Comparison of ENCODE assay signal across 20 cellular contexts in the genomic region with DNA sequence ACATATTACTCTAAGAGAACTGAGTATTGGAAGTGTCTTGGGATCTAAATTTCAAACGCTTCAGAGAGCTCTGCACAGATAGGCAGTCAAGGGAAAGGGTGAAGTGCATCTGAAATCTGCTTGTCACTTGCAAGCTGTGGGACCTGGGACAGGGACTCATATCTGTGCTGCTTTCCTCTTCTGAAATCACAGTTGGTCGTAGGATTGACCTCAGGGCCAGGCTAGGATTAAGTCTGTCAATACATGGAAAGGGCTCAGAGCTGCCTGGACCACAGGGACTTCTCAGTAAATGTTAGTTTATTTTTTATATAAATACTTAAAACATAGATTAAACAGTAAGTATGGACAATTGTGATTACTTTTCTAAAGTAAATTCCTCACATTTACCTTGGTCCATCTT.
DNase-seq lines count a peak whose midpoint lies in the region; ATAC-seq and TF ChIP-seq lines count a peak whose summit lies in the region.
"Had no signal": no experiment of that assay in that cellular context is flagged by ENCODE, and none has a peak within 500 bp of the region (broad histone marks: within the 10 kb centered on the region; RNA-seq: fewer than 3 reads in every experiment).

No MANE protein-coding gene starts in this region.

- no peaks in the 10 kb centered on the region for H3K36me3 Mint-ChIP-seq in Caco-2 (ENCODE audit: insufficient read depth, unreplicated experiment)
- no peaks in the 10 kb centered on the region for H3K36me3 Mint-ChIP-seq in activated naive CD8-positive, alpha-beta T cell treated with anti-CD3 and anti-CD28 coated beads, Interleukin-2, amount 50 U/mL, for 24 hours (ENCODE audit: low read depth)
- H3K36me3 Mint-ChIP-seq: CD14-positive monocyte had no signal

- DNase-seq in Caco-2 (peak; percentile 57 to 59), HuH-7.5 (ENCODE audit: low spot score) (peak; percentile 49), left lobe of liver (ENCODE audit: low spot score) (no peak), neuronal stem cell (ENCODE audit: low spot score) (no peak), Kasumi-1 (lab: John Stamatoyannopoulos, UW) (no peak)
- DNase-seq in activated naive CD8-positive, alpha-beta T cell treated with anti-CD3 and anti-CD28 coated beads, Interleukin-2, amount 50 U/mL, for 24 hours = no peak
- DNase-seq: 8988T; Calu3; CD4-positive, alpha-beta memory T cell; DMS 273 treated with DMSO at 0.1 percent for 48 hours; DMS53; DND-41; EL; HCEC 1CT had no signal

- H3K4me1 Mint-ChIP-seq in Caco-2 (ENCODE audit: low read depth, unreplicated experiment) = peaks cover 23% of the 10 kb centered on the region
- H3K4me1 Mint-ChIP-seq in activated naive CD8-positive, alpha-beta T cell treated with anti-CD3 and anti-CD28 coated beads, Interleukin-2, amount 50 U/mL, for 24 hours = peaks cover 25% of the 10 kb centered on the region

- H3K27ac ChIP-seq in neuronal stem cell (replicated peaks; ENCODE audit: low read length) = peak overlapping the region; percentile 59
- H3K27ac ChIP-seq: BLaER1, HL-60 had no signal

- H3K4me3 ChIP-seq in Caco-2 (ENCODE audit: low read depth, low read length) (no peak overlapping the region), neuronal stem cell (ENCODE audit: low read length in 2 of 2) (no peak overlapping the region)
- H3K4me3 ChIP-seq: BLaER1, GM12878, GM23338 had no signal

- H3K27me3 ChIP-seq in Caco-2 (replicated peaks; ENCODE audit: control insufficient read depth, insufficient read depth, low read length) (no peaks in the 10 kb centered on the region), neuronal stem cell (ENCODE audit: control insufficient read depth in 3 of 3, insufficient read depth in 3 of 3, low read depth in 1 of 3, low read length in 3 of 3) (no peaks in the 10 kb centered on the region)
- H3K27me3 ChIP-seq: BLaER1 had no signal

- H3K36me3 ChIP-seq in Caco-2 (ENCODE audit: control insufficient read depth, insufficient read depth, low read length) = no peaks in the 10 kb centered on the region
- H3K36me3 ChIP-seq in neuronal stem cell (replicated peaks in 1 of 2; ENCODE audit: control insufficient read depth in 2 of 2, insufficient read depth in 2 of 2, low read length in 2 of 2) = no peaks in the 10 kb centered on the region
- H3K36me3 ChIP-seq: BLaER1 had no signal

- no peaks in the 10 kb centered on the region for H3K27me3 Mint-ChIP-seq in Caco-2 (ENCODE audit: insufficient read depth, unreplicated experiment)
- peaks cover 2% of the 10 kb centered on the region for H3K27me3 Mint-ChIP-seq in activated naive CD8-positive, alpha-beta T cell treated with anti-CD3 and anti-CD28 coated beads, Interleukin-2, amount 50 U/mL, for 24 hours
- H3K27me3 Mint-ChIP-seq: CD4-positive, alpha-beta memory T cell had no signal

- no peak overlapping the region for H3K4me3 Mint-ChIP-seq in Caco-2 (ENCODE audit: unreplicated experiment)
- H3K4me3 Mint-ChIP-seq in activated naive CD8-positive, alpha-beta T cell treated with anti-CD3 and anti-CD28 coated beads, Interleukin-2, amount 50 U/mL, for 24 hours = no peak overlapping the region
- H3K4me3 Mint-ChIP-seq: CD14-positive monocyte; CD4-positive, alpha-beta memory T cell; GM23338 had no signal

- H2BK5ac ChIP-seq in neuronal stem cell (ENCODE audit: low read length) = no peak overlapping the region

- intact Hi-C loops in Caco-2 (cut with micrococcal nuclease; ENCODE audit: unreplicated experiment) = loop anchor here (2.0 kb wide), 1 partner anchor 30 kb away; no protein-coding TSS in a partner anchor

- no TSS peak for BruUV-seq in Caco-2 (replicated peaks; lab: Mats Ljungman, UMichigan)

- CTCF ChIA-PET in Caco-2 (lab: Charles Lee) = interaction anchor here (0.6 to 1.1 kb wide), 4 partner anchors 19 to 1183 kb away, joined by 3 to 4 read pairs (median 3); no protein-coding TSS in a partner anchor

- no peaks in the 10 kb centered on the region for H3K9me3 ChIP-seq in Caco-2
- peaks cover 2 to 3% of the 10 kb centered on the region in 2 donors for H3K9me3 ChIP-seq in neuronal stem cell (replicated peaks in 1 of 2; ENCODE audit: control insufficient read depth in 2 of 2, insufficient read depth in 1 of 2, low read depth in 1 of 2, low read length in 2 of 2)
- H3K9me3 ChIP-seq: BLaER1 had no signal

- H3K4ac ChIP-seq in neuronal stem cell (ENCODE audit: low read length) = no peak overlapping the region

- no peak overlapping the region for H2BK15ac ChIP-seq in neuronal stem cell (ENCODE audit: low read length)

- ATAC-seq in left lobe of liver (peak; percentile 64), HG03442 (IDR thresholded peaks at IDR 0.05; ENCODE audit: unreplicated experiment) (no peak)
- ATAC-seq in activated naive CD8-positive, alpha-beta T cell treated with anti-CD3 and anti-CD28 coated beads, Interleukin-2, amount 50 U/mL, for 24 hours = no peak
- ATAC-seq: GM12878, GM23338 had no signal

- no peak for TF ChIP-seq CTCF in Caco-2 (IDR thresholded peaks at IDR 0.05; ENCODE audit: insufficient read depth in 1 of 2, low read depth in 1 of 2, low read length in 1 of 2, severe bottlenecking in 1 of 2, unreplicated experiment in 1 of 2)

- no peak overlapping the region for H3K4me2 ChIP-seq in neuronal stem cell (ENCODE audit: insufficient read depth, low read length, poor library complexity, severe bottlenecking)
- H3K4me2 ChIP-seq: BLaER1, GM23338 had no signal

- no peaks in the 10 kb centered on the region for H3K9me3 Mint-ChIP-seq in Caco-2 (ENCODE audit: unreplicated experiment)
- H3K9me3 Mint-ChIP-seq in activated naive CD8-positive, alpha-beta T cell treated with anti-CD3 and anti-CD28 coated beads, Interleukin-2, amount 50 U/mL, for 24 hours = no peaks in the 10 kb centered on the region
- H3K9me3 Mint-ChIP-seq: CD14-positive monocyte; CD4-positive, alpha-beta memory T cell; GM23338 had no signal

- no peak overlapping the region for H2BK12ac ChIP-seq in neuronal stem cell (ENCODE audit: low read length)

- POLR2A ChIA-PET in Caco-2 (lab: Charles Lee) = interaction anchor here (0.6 kb wide), 1 partner anchor 216 kb away, joined by 5 read pairs; no protein-coding TSS in a partner anchor

- H3K23ac ChIP-seq in neuronal stem cell (ENCODE audit: low read depth, low read length, poor library complexity) = no peak overlapping the region

- no peak overlapping the region for H3K18ac ChIP-seq in neuronal stem cell (ENCODE audit: low read length)

- no peak overlapping the region for H3K9ac ChIP-seq in neuronal stem cell (ENCODE audit: low read depth, low read length, poor library complexity)
- H3K9ac ChIP-seq: BLaER1 had no signal

- no peak overlapping the region for H2BK120ac ChIP-seq in neuronal stem cell (ENCODE audit: low read depth, low read length)

- peaks cover 25% of the 10 kb centered on the region for H3K4me1 ChIP-seq in Caco-2
- peaks cover 11 to 24% of the 10 kb centered on the region in 2 donors for H3K4me1 ChIP-seq in neuronal stem cell (ENCODE audit: control insufficient read depth in 2 of 2, insufficient read depth in 1 of 2, low read depth in 1 of 2, low read length in 2 of 2)

- H3K79me1 ChIP-seq in neuronal stem cell (ENCODE audit: low read depth, low read length) = no peaks in the 10 kb centered on the region

- no peak overlapping the region for H2AK5ac ChIP-seq in neuronal stem cell (ENCODE audit: low read depth, low read length)

- no CpG with 5 or more reads among the region's 2 CpGs for WGBS in neuronal stem cell (ENCODE audit: extremely low coverage in 2 of 2, insufficient read length in 2 of 2, insufficient replicate concordance in 1 of 2), 2 donors

- no peak overlapping the region for H3K27ac Mint-ChIP-seq in Caco-2 (ENCODE audit: unreplicated experiment)
- no peak overlapping the region for H3K27ac Mint-ChIP-seq in activated naive CD8-positive, alpha-beta T cell treated with anti-CD3 and anti-CD28 coated beads, Interleukin-2, amount 50 U/mL, for 24 hours
- H3K27ac Mint-ChIP-seq: CD14-positive monocyte, GM23338 had no signal

- peak overlapping the region; percentile 27 for H2AFZ ChIP-seq in neuronal stem cell (ENCODE audit: low read length)
- H2AFZ ChIP-seq: GM23338 had no signal

- H4K91ac ChIP-seq in neuronal stem cell (ENCODE audit: low read depth, low read length, poor library complexity) = no peak overlapping the region

- no peak overlapping the region for H3K14ac ChIP-seq in neuronal stem cell (ENCODE audit: low read length)

- no peak overlapping the region for H4K8ac ChIP-seq in neuronal stem cell (ENCODE audit: low read depth, low read length)

Comparison
In these comparisons a context has a peak if more than half of its experiments do, and no peak if none do; other contexts are left out.
1. DNase-seq: peak in Caco-2 (2 of 2) and HuH-7.5 (single experiment); none in left lobe of liver (single experiment), neuronal stem cell (single experiment), activated naive CD8-positive, alpha-beta T cell treated with anti-CD3 and anti-CD28 coated beads, Interleukin-2, amount 50 U/mL, for 24 hours (single experiment) and Kasumi-1 (0 of 2).